In genomic region chr2:177670791-177671528, GRCh38 we compare ENCODE assay signal across 15 cellular contexts.
DNase-seq lines count a peak whose midpoint lies in the region; ATAC-seq lines count a peak whose summit lies in the region.
"Had no signal": no experiment of that assay in that cellular context is flagged by ENCODE, and none has a peak within 500 bp of the region (broad histone marks: within the 10 kb centered on the region; RNA-seq: fewer than 3 reads in every experiment).

No MANE protein-coding gene starts in this region.

- intact Hi-C loops in activated CD4-positive, alpha-beta T cell treated with anti-CD3 and anti-CD28 coated beads for 36 hours (cut with DNase I, micrococcal nuclease), result no loop called here
- intact Hi-C loops in sciatic nerve (cut with DNase I), result no loop called here

- peaks cover 8% of the 10 kb centered on the region for H3K27me3 Mint-ChIP-seq in activated CD4-positive, alpha-beta T cell treated with anti-CD3 and anti-CD28 coated beads for 36 hours
- H3K27me3 Mint-ChIP-seq in activated naive CD8-positive, alpha-beta T cell treated with anti-CD3 and anti-CD28 coated beads, Interleukin-2, amount 10 ng/mL, durations not matched to agents 7 days and 5 days, result peaks cover 15% of the 10 kb centered on the region

- H3K27ac Mint-ChIP-seq in activated CD4-positive, alpha-beta T cell treated with anti-CD3 and anti-CD28 coated beads for 36 hours, result no peak overlapping the region
- H3K27ac Mint-ChIP-seq in activated naive CD8-positive, alpha-beta T cell treated with anti-CD3 and anti-CD28 coated beads, Interleukin-2, amount 10 ng/mL, durations not matched to agents 7 days and 5 days, result no peak overlapping the region
- H3K27ac Mint-ChIP-seq: activated naive CD4-positive, alpha-beta T cell treated with anti-CD3 and anti-CD28 coated beads for 36 hours had no signal

- ATAC-seq in activated CD4-positive, alpha-beta T cell treated with anti-CD3 and anti-CD28 coated beads for 36 hours, result peak; percentile 64
- peak; percentile 47 for ATAC-seq in HG02981 (IDR thresholded peaks at IDR 0.05; ENCODE audit: unreplicated experiment)
- peak; percentile 36 for ATAC-seq in activated naive CD8-positive, alpha-beta T cell treated with anti-CD3 and anti-CD28 coated beads, Interleukin-2, amount 10 ng/mL, durations not matched to agents 7 days and 5 days (ENCODE audit: low read depth)
- ATAC-seq in sciatic nerve, result peak; percentile 45

- H3K36me3 Mint-ChIP-seq in activated CD4-positive, alpha-beta T cell treated with anti-CD3 and anti-CD28 coated beads for 36 hours (ENCODE audit: low read depth), result no peaks in the 10 kb centered on the region
- H3K36me3 Mint-ChIP-seq in activated naive CD8-positive, alpha-beta T cell treated with anti-CD3 and anti-CD28 coated beads, Interleukin-2, amount 10 ng/mL, durations not matched to agents 7 days and 5 days, result no peaks in the 10 kb centered on the region

- H3K9me3 Mint-ChIP-seq in activated CD4-positive, alpha-beta T cell treated with anti-CD3 and anti-CD28 coated beads for 36 hours (ENCODE audit: low read depth), result no peaks in the 10 kb centered on the region
- H3K9me3 Mint-ChIP-seq in activated naive CD8-positive, alpha-beta T cell treated with anti-CD3 and anti-CD28 coated beads, Interleukin-2, amount 10 ng/mL, durations not matched to agents 7 days and 5 days, result no peaks in the 10 kb centered on the region
- H3K9me3 Mint-ChIP-seq: activated naive CD4-positive, alpha-beta T cell treated with anti-CD3 and anti-CD28 coated beads for 36 hours; central memory CD8-positive, alpha-beta T cell had no signal

- DNase-seq in activated CD4-positive, alpha-beta T cell treated with anti-CD3 and anti-CD28 coated beads for 36 hours, result no peak
- no peak for DNase-seq in activated CD4-positive, alpha-beta T cell treated with anti-CD3 and anti-CD28 coated beads for 48 hours
- DNase-seq in activated naive CD8-positive, alpha-beta T cell treated with anti-CD3 and anti-CD28 coated beads, Interleukin-2, amount 10 ng/mL, durations not matched to agents 7 days and 5 days, result no peak
- DNase-seq in sciatic nerve (ENCODE audit: low spot score) (no peak), NCI-H2029 (lab: John Stamatoyannopoulos, UW) (no peak), mesenteric fat pad (ENCODE audit: low spot score) (no peak), NCI-H510A (lab: John Stamatoyannopoulos, UW) (no peak)
- DNase-seq: activated CD8-positive, alpha-beta memory T cell treated with anti-CD3 and anti-CD28 coated beads for 24 hours; activated naive CD4-positive, alpha-beta T cell treated with anti-CD3 and anti-CD28 coated beads for 36 hours; COR-L47; KG1; posterior cingulate gyrus; stimulated activated CD8-positive, alpha-beta memory T cell treated with anti-CD3 and anti-CD28 coated beads, Interleukin-4, amount 100 ng/mL, for 48 hours had no signal

- peaks cover 8% of the 10 kb centered on the region for H3K4me1 Mint-ChIP-seq in activated CD4-positive, alpha-beta T cell treated with anti-CD3 and anti-CD28 coated beads for 36 hours
- peaks cover 11% of the 10 kb centered on the region for H3K4me1 Mint-ChIP-seq in activated naive CD8-positive, alpha-beta T cell treated with anti-CD3 and anti-CD28 coated beads, Interleukin-2, amount 10 ng/mL, durations not matched to agents 7 days and 5 days
- H3K4me1 Mint-ChIP-seq: central memory CD8-positive, alpha-beta T cell had no signal

- CTCF ChIA-PET in activated CD4-positive, alpha-beta T cell treated with anti-CD3 and anti-CD28 coated beads for 36 hours (lab: Charles Lee), result interaction anchor here (0.8 to 1.2 kb wide), 2 partner anchors 20 to 29 kb away, joined by 3 read pairs; no protein-coding TSS in a partner anchor

- POLR2A ChIA-PET in activated CD4-positive, alpha-beta T cell treated with anti-CD3 and anti-CD28 coated beads for 36 hours (lab: Charles Lee), result interaction anchor here (0.7 kb wide), 1 partner anchor 14 kb away, joined by 3 read pairs; no protein-coding TSS in a partner anchor
- POLR2A ChIA-PET in activated naive CD8-positive, alpha-beta T cell treated with anti-CD3 and anti-CD28 coated beads, Interleukin-2, amount 10 ng/mL, durations not matched to agents 7 days and 5 days (lab: Charles Lee), result no interaction called here

- H3K4me3 Mint-ChIP-seq in activated CD4-positive, alpha-beta T cell treated with anti-CD3 and anti-CD28 coated beads for 36 hours, result no peak overlapping the region
- H3K4me3 Mint-ChIP-seq in activated naive CD8-positive, alpha-beta T cell treated with anti-CD3 and anti-CD28 coated beads, Interleukin-2, amount 10 ng/mL, durations not matched to agents 7 days and 5 days, result no peak overlapping the region
- H3K4me3 Mint-ChIP-seq: activated naive CD4-positive, alpha-beta T cell treated with anti-CD3 and anti-CD28 coated beads for 36 hours; central memory CD8-positive, alpha-beta T cell had no signal
